17 cellular contexts compared by ENCODE assay signal in genomic region chr20:59039233-59039632, GRCh38. TPM values are rescaled to one million over a fixed set of nuclear protein-coding genes. Genes with fewer than 3 reads are reported as not detected.
DNase-seq lines count a peak whose midpoint lies in the region; ATAC-seq and TF ChIP-seq lines count a peak whose summit lies in the region.
"Had no signal": no experiment of that assay in that cellular context is flagged by ENCODE, and none has a peak within 500 bp of the region (broad histone marks: within the 10 kb centered on the region; RNA-seq: fewer than 3 reads in every experiment).

No MANE protein-coding gene starts in this region.

- no peak overlapping the region for H3K14ac ChIP-seq in IMR-90 (replicated peaks; ENCODE audit: low read depth, low read length)

- TF ChIP-seq CTCF in IMR-90 (conservative IDR thresholded peaks at IDR 0.05; ENCODE audit: low read depth, low read length) = no peak

- no peak for DNase-seq in T-helper 1 cell
- peak; percentile 45 for DNase-seq in IMR-90
- DNase-seq in fibroblast of peridontal ligament (ENCODE audit: extremely low read depth) = peak; percentile 39
- no peak for DNase-seq in iPS-NIHi11 (ENCODE audit: low spot score)
- no peak for DNase-seq in NCI-H2107 treated with DMSO at 0.1 percent for 48 hours (lab: John Stamatoyannopoulos, UW; ENCODE audit: unreplicated experiment)
- DNase-seq in Right ventricle myocardium inferior (ENCODE audit: missing footprints) = no peak
- DNase-seq: adrenal gland, Calu3, colonic mucosa, NCI-H1436 treated with DMSO at 0.1 percent for 48 hours had no signal

- H3K4me3 ChIP-seq in IMR-90 (ENCODE audit: insufficient read depth, low read depth, low read length) = no peak overlapping the region
- H3K4me3 ChIP-seq: adrenal gland, colonic mucosa, lung, skin epidermis had no signal

- H3K9me3 Mint-ChIP-seq in T-helper 1 cell treated with Interleukin-12 subunit alpha and Interleukin-12 subunit beta and Interleukin-4 antibody, amounts not matched to agents 30 μg/mL and 1 μg/mL, for 36 hours = no peaks in the 10 kb centered on the region
- no peaks in the 10 kb centered on the region for H3K9me3 Mint-ChIP-seq in activated T-helper 17 cell treated with anti-CD3 and anti-CD28 coated beads, Interleukin-2, amount 50 U/mL, for 72 hours
- H3K9me3 Mint-ChIP-seq: IgD-negative memory B cell had no signal

- H2AK9ac ChIP-seq in IMR-90 (replicated peaks; ENCODE audit: low read depth, low read length, poor library complexity) = no peak overlapping the region

- peaks cover 36 to 56% of the 10 kb centered on the region in 2 experiments for H3K79me1 ChIP-seq in IMR-90 (ENCODE audit: low read depth in 1 of 2, low read length in 2 of 2)

- H3K56ac ChIP-seq in IMR-90 (ENCODE audit: extremely low read depth, insufficient read depth, low read length) = no peak overlapping the region

- H4K20me1 ChIP-seq in IMR-90 (ENCODE audit: insufficient read depth, low read length) = peaks cover 9% of the 10 kb centered on the region; the same call in 1 of the 2 replicates

- H2BK120ac ChIP-seq in IMR-90 (ENCODE audit: low read depth, low read length) = no peak overlapping the region

- peaks cover 40% of the 10 kb centered on the region for H3K36me3 Mint-ChIP-seq in T-helper 1 cell treated with Interleukin-12 subunit alpha and Interleukin-12 subunit beta and Interleukin-4 antibody, amounts not matched to agents 30 μg/mL and 1 μg/mL, for 36 hours (ENCODE audit: low read depth)
- peaks cover 74% of the 10 kb centered on the region for H3K36me3 Mint-ChIP-seq in activated T-helper 17 cell treated with anti-CD3 and anti-CD28 coated beads, Interleukin-2, amount 50 U/mL, for 72 hours (ENCODE audit: low read depth)

- no peak overlapping the region for H2AK5ac ChIP-seq in IMR-90 (ENCODE audit: low read depth, low read length)

- no peak overlapping the region for H2BK15ac ChIP-seq in IMR-90 (ENCODE audit: low read depth, low read length)

- no peak overlapping the region for H3K27ac Mint-ChIP-seq in T-helper 1 cell treated with Interleukin-12 subunit alpha and Interleukin-12 subunit beta and Interleukin-4 antibody, amounts not matched to agents 30 μg/mL and 1 μg/mL, for 36 hours
- peak overlapping the region; percentile 58 for H3K27ac Mint-ChIP-seq in activated T-helper 17 cell treated with anti-CD3 and anti-CD28 coated beads, Interleukin-2, amount 50 U/mL, for 72 hours

- POLR2A ChIA-PET in IMR-90 (lab: Charles Lee; ENCODE audit: unreplicated experiment) = no interaction called here

- H3K18ac ChIP-seq in IMR-90 (ENCODE audit: low read depth, low read length) = no peak overlapping the region

- H3K9ac ChIP-seq in IMR-90 (ENCODE audit: low read depth, low read length) = no peak overlapping the region

- ATAC-seq in IMR-90 (ENCODE audit: low read depth) (no peak), Right ventricle myocardium inferior (no peak)
- ATAC-seq in activated T-helper 17 cell treated with anti-CD3 and anti-CD28 coated beads, Interleukin-2, amount 50 U/mL, for 72 hours (replicated peaks) = no peak

- no peak overlapping the region for H2AFZ ChIP-seq in IMR-90 (replicated peaks; ENCODE audit: low read length, poor library complexity)

- H4K8ac ChIP-seq in IMR-90 (ENCODE audit: low read depth in 2 of 2, low read length in 2 of 2) = no peak overlapping the region

- dilution Hi-C loops in IMR-90 (cut with HindIII; ENCODE audit: low sequenced_read_pairs, unreplicated experiment) = no loop called here

- no peak overlapping the region for H3K23ac ChIP-seq in IMR-90 (ENCODE audit: low read depth, low read length)

- H4K5ac ChIP-seq in IMR-90 (ENCODE audit: low read depth, low read length) = no peak overlapping the region

- H3K4me1 ChIP-seq in IMR-90 (ENCODE audit: control insufficient read depth, insufficient read depth, low read length) = peaks cover 8% of the 10 kb centered on the region

- no peak for TF ChIP-seq POLR2A in IMR-90 (IDR thresholded peaks at IDR 0.05; ENCODE audit: low read depth, low read length)

- H3K9me3 ChIP-seq in IMR-90 (ENCODE audit: control insufficient read depth, insufficient read depth, low read length) = no peaks in the 10 kb centered on the region
- H3K9me3 ChIP-seq: adrenal gland, colonic mucosa, neutrophil had no signal

- no peak overlapping the region for H3K27ac ChIP-seq in IMR-90 (ENCODE audit: insufficient read depth, low read length)
- H3K27ac ChIP-seq: adrenal gland, colonic mucosa, neutrophil, skin epidermis had no signal

- TF ChIP-seq RAD21 in IMR-90 (IDR thresholded peaks at IDR 0.05; ENCODE audit: low read length) = no peak

- no peak overlapping the region for H2BK5ac ChIP-seq in IMR-90 (ENCODE audit: low read depth, low read length, poor library complexity, severe bottlenecking)

- no TSS peak for BruUV-seq in IMR-90 (replicated peaks; lab: Mats Ljungman, UMichigan)

- no peaks in the 10 kb centered on the region for H3K27me3 ChIP-seq in IMR-90 (ENCODE audit: control insufficient read depth, insufficient read depth, low read length)
- H3K27me3 ChIP-seq: adrenal gland, colonic mucosa, neutrophil had no signal

- H3K4me1 Mint-ChIP-seq in T-helper 1 cell treated with Interleukin-12 subunit alpha and Interleukin-12 subunit beta and Interleukin-4 antibody, amounts not matched to agents 30 μg/mL and 1 μg/mL, for 36 hours (ENCODE audit: low read depth) = peaks cover 43% of the 10 kb centered on the region
- peaks cover 37% of the 10 kb centered on the region for H3K4me1 Mint-ChIP-seq in activated T-helper 17 cell treated with anti-CD3 and anti-CD28 coated beads, Interleukin-2, amount 50 U/mL, for 72 hours

- H3K9me1 ChIP-seq in IMR-90 (ENCODE audit: insufficient read depth, low read length) = peaks cover 9% of the 10 kb centered on the region; the same call in 1 of the 2 replicates

- in situ Hi-C loops in IMR-90 (cut with MboI; ENCODE audit: low sequenced_read_pairs) = loop anchor here (25.0 kb wide), 3 partner anchors 802 to 1652 kb away; partner anchors contain the start of genes ANKRD60 and RBM38

- intact Hi-C loops in IMR-90 (cut with micrococcal nuclease) (no loop called here), Right ventricle myocardium inferior (cut with DNase I) (no loop called here)

- H3K27me3 Mint-ChIP-seq in T-helper 1 cell treated with Interleukin-12 subunit alpha and Interleukin-12 subunit beta and Interleukin-4 antibody, amounts not matched to agents 30 μg/mL and 1 μg/mL, for 36 hours (ENCODE audit: low read depth) = no peaks in the 10 kb centered on the region
- no peaks in the 10 kb centered on the region for H3K27me3 Mint-ChIP-seq in activated T-helper 17 cell treated with anti-CD3 and anti-CD28 coated beads, Interleukin-2, amount 50 U/mL, for 72 hours
- H3K27me3 Mint-ChIP-seq: IgD-negative memory B cell had no signal

- CTCF ChIA-PET in IMR-90 (lab: Yijun Ruan, JAX) = no interaction called here

- peak overlapping the region; percentile 25 for H3K4me3 Mint-ChIP-seq in T-helper 1 cell treated with Interleukin-12 subunit alpha and Interleukin-12 subunit beta and Interleukin-4 antibody, amounts not matched to agents 30 μg/mL and 1 μg/mL, for 36 hours
- peak overlapping the region; percentile 82 for H3K4me3 Mint-ChIP-seq in activated T-helper 17 cell treated with anti-CD3 and anti-CD28 coated beads, Interleukin-2, amount 50 U/mL, for 72 hours

- no peak overlapping the region for H2BK20ac ChIP-seq in IMR-90 (ENCODE audit: low read depth, low read length)

- no peak overlapping the region for H3K4ac ChIP-seq in IMR-90 (ENCODE audit: low read depth, low read length)

- peaks cover 21% of the 10 kb centered on the region for H3K36me3 ChIP-seq in IMR-90 (ENCODE audit: control insufficient read depth, insufficient read depth, low read length)

- no CpG with 5 or more reads among the region's 1 CpG for WGBS in IMR-90 (ENCODE audit: extremely low coverage in 2 of 2, insufficient read length in 1 of 2), 2 experiments

- no peak overlapping the region for H3K4me2 ChIP-seq in IMR-90 (ENCODE audit: low read depth, low read length)

- no peak overlapping the region for H4K91ac ChIP-seq in IMR-90 (ENCODE audit: insufficient read depth, low read depth, low read length)

TF ChIP-seq in IMR-90, 13 proteins besides CTCF, POLR2A, EP300 and RAD21 (continues in another document):
- TF ChIP-seq MAFK (IDR thresholded peaks at IDR 0.05; ENCODE audit: low read depth, low read length) = no peak

RNA-seq across cellular contexts. Expression of gene PRELID3B, which starts 3.4 kb away (rescaled TPM):
- total RNA-seq in IMR-90 (2012; rRNA removed) = 41.9 and 80.8 TPM in 2 replicates
- 18.0 and 24.8 TPM in 2 replicates for polyA plus RNA-seq in IMR-90 (2012; rRNA removed)
- polyA plus RNA-seq in IMR-90 (2012; cell fraction: cytosol; rRNA removed) = 3.3 and 4.8 TPM in 2 replicates
- 1.4 and 8.0 TPM in 2 replicates for polyA plus RNA-seq in IMR-90 (2012; cell fraction: nucleus; rRNA removed; ENCODE audit: low replicate concordance)
- 100 to 1,000 TPM in 1 of 2 donors, 10 to 100 TPM in 1; 77.1 to 107 TPM for total RNA-seq in activated T-helper 17 cell treated with anti-CD3 and anti-CD28 coated beads, Interleukin-2, amount 50 U/mL, for 72 hours
- total RNA-seq in Right ventricle myocardium inferior = 45.7 TPM

RNA-seq across cellular contexts. Expression of gene ATP5F1E, which starts 7.1 kb away (rescaled TPM):
- total RNA-seq in IMR-90 (2012; rRNA removed) (3.8 and 12.2 TPM in 2 replicates), Right ventricle myocardium inferior (132 TPM)
- 34.5 and 42.6 TPM in 2 replicates for polyA plus RNA-seq in IMR-90 (2012; rRNA removed)
- polyA plus RNA-seq in IMR-90 (2012; cell fraction: cytosol; rRNA removed) = 9.0 and 19.1 TPM in 2 replicates
- 1.8 and 10.5 TPM in 2 replicates for polyA plus RNA-seq in IMR-90 (2012; cell fraction: nucleus; rRNA removed; ENCODE audit: low replicate concordance)
- total RNA-seq in activated T-helper 17 cell treated with anti-CD3 and anti-CD28 coated beads, Interleukin-2, amount 50 U/mL, for 72 hours = 10 to 100 TPM; 45.5 to 78.0 TPM

RNA-seq across cellular contexts. Expression of gene TUBB1, which starts 20.0 kb away (rescaled TPM):
- total RNA-seq in IMR-90 (2012; rRNA removed) (not detected in 2 replicates), Right ventricle myocardium inferior (0.27 TPM)
- polyA plus RNA-seq in IMR-90 (2012; rRNA removed) = not detected in 2 replicates
- not detected in 2 replicates for polyA plus RNA-seq in IMR-90 (2012; cell fraction: cytosol; rRNA removed)
- polyA plus RNA-seq in IMR-90 (2012; cell fraction: nucleus; rRNA removed; ENCODE audit: low replicate concordance) = 0.02 TPM in 1 of 2 replicates, not detected in the other
- total RNA-seq in activated T-helper 17 cell treated with anti-CD3 and anti-CD28 coated beads, Interleukin-2, amount 50 U/mL, for 72 hours = under 1 TPM; 0.08 to 0.13 TPM
- total RNA-seq: Calu3, colonic mucosa, NCI-H460 had no signal

RNA-seq across cellular contexts. Expression of gene CTSZ, which starts 32.2 kb away (rescaled TPM):
- total RNA-seq in IMR-90 (2012; rRNA removed) = 43.6 and 46.1 TPM in 2 replicates
- 82.8 and 88.5 TPM in 2 replicates for polyA plus RNA-seq in IMR-90 (2012; rRNA removed)
- polyA plus RNA-seq in IMR-90 (2012; cell fraction: cytosol; rRNA removed) = 78.1 and 134 TPM in 2 replicates
- 37.6 and 39.3 TPM in 2 replicates for polyA plus RNA-seq in IMR-90 (2012; cell fraction: nucleus; rRNA removed; ENCODE audit: low replicate concordance)
- 10 to 100 TPM; 29.7 to 52.2 TPM for total RNA-seq in activated T-helper 17 cell treated with anti-CD3 and anti-CD28 coated beads, Interleukin-2, amount 50 U/mL, for 72 hours
- 138 TPM for total RNA-seq in Right ventricle myocardium inferior

RNA-seq across cellular contexts. Expression of gene NELFCD, which starts 58.2 kb away (rescaled TPM):
- 82.2 and 94.1 TPM in 2 replicates for total RNA-seq in IMR-90 (2012; rRNA removed)
- polyA plus RNA-seq in IMR-90 (2012; rRNA removed) = 85.7 and 88.9 TPM in 2 replicates
- polyA plus RNA-seq in IMR-90 (2012; cell fraction: cytosol; rRNA removed) = 41.7 and 69.9 TPM in 2 replicates
- 137 and 278 TPM in 2 replicates for polyA plus RNA-seq in IMR-90 (2012; cell fraction: nucleus; rRNA removed; ENCODE audit: low replicate concordance)
- total RNA-seq in activated T-helper 17 cell treated with anti-CD3 and anti-CD28 coated beads, Interleukin-2, amount 50 U/mL, for 72 hours = 100 to 1,000 TPM in 1 of 2 donors, 10 to 100 TPM in 1; 92.7 to 124 TPM
- total RNA-seq in Right ventricle myocardium inferior = 30.6 TPM

Comparison
In these comparisons a context has a peak if more than half of its experiments do, and no peak if none do; other contexts are left out.
1. DNase-seq: peak in IMR-90 (single experiment) and fibroblast of peridontal ligament (single experiment); none in T-helper 1 cell (0 of 5), iPS-NIHi11 (single experiment), NCI-H2107 treated with DMSO at 0.1 percent for 48 hours (single experiment) and Right ventricle myocardium inferior (single experiment).